30 cellular contexts compared by ENCODE assay signal in the genomic region with DNA sequence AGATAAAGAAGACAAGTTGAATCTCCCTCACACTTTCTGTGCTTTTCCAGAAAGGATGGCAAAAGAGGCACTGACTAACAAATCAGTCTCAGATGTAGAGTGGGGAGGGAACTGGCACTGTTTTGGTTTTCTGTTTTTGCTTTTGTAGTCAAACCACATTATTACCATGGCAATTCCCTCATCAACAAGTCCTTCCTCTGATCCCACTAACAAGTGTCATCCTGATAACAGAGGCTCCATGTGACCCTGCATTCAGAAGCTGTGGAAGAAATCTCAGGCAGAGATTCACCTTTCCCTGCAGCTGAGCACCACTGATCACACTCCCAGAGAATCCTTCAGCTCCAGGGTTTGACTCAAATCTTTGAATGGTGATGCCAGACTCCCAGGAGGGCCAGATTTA.
"Had no signal": no experiment of that assay in that cellular context is flagged by ENCODE, and none has a peak within 500 bp of the region (broad histone marks: within the 10 kb centered on the region; RNA-seq: fewer than 3 reads in every experiment).

No MANE protein-coding gene starts in this region.

- H3K36me3 ChIP-seq: brain microvascular endothelial cell, WERI-Rb-1 had no signal

- H3K27me3 ChIP-seq: brain microvascular endothelial cell had no signal

- H3K27ac ChIP-seq: brain microvascular endothelial cell, WERI-Rb-1 had no signal

- DNase-seq: activated B cell treated with CpG ODN at 0.5 μM for 24 hours; activated CD4-positive, alpha-beta T cell treated with anti-CD3 and anti-CD28 coated beads for 48 hours; activated CD4-positive, alpha-beta T cell treated with anti-CD3 and anti-CD28 coated beads, Interleukin-2, amount 50 U/mL, for 1 hour; activated CD4-positive, alpha-beta T cell treated with anti-CD3 and anti-CD28 coated beads, Interleukin-2, amount 50 U/mL, for 48 hours; activated CD8-positive, alpha-beta memory T cell treated with anti-CD3 and anti-CD28 coated beads for 24 hours; activated CD8-positive, alpha-beta T cell treated with anti-CD3 and anti-CD28 coated beads for 36 hours; activated effector memory CD4-positive, alpha-beta T cell treated with Interleukin-2 at 50 U/mL for 16 hours; activated gamma-delta T cell treated with Interleukin-2 at 50 U/mL for 16 hours; activated naive CD4-positive, alpha-beta T cell treated with anti-CD3 and anti-CD28 coated beads, Interleukin-2, amount 50 U/mL, for 16 hours; activated naive CD4-positive, alpha-beta T cell treated with Interleukin-2 at 50 U/mL for 16 hours; activated T-cell treated with anti-CD3 and anti-CD28 coated beads, Interleukin-2, amount 50 U/mL, for 4 hours; amniotic stem cell; anterior cingulate cortex; brain microvascular endothelial cell; caudate nucleus; cortex of kidney; effector CD8-positive, alpha-beta T cell; foreskin fibroblast; head of caudate nucleus; T-helper 1 cell; T-helper 17 cell; T1000; WERI-Rb-1 had no signal

- ATAC-seq: activated CD4-positive, CD25-positive, alpha-beta regulatory T cell treated with anti-CD3 and anti-CD28 coated beads, Interleukin-2, amount 50 U/mL, for 24 hours; activated CD8-positive, alpha-beta T cell treated with anti-CD3 and anti-CD28 coated beads for 36 hours; activated T-cell treated with anti-CD3 and anti-CD28 coated beads, Interleukin-2, amount 50 U/mL, for 4 hours; activated T-helper 17 cell treated with anti-CD3 and anti-CD28 coated beads, Interleukin-2, amount 50 U/mL, for 72 hours; esophagus mucosa; T-helper 17 cell had no signal

- FAIRE-seq: astrocyte, colon, endometrium, frontal cortex had no signal
